ENCODE assay signal across 8 cellular contexts in the genomic region with DNA sequence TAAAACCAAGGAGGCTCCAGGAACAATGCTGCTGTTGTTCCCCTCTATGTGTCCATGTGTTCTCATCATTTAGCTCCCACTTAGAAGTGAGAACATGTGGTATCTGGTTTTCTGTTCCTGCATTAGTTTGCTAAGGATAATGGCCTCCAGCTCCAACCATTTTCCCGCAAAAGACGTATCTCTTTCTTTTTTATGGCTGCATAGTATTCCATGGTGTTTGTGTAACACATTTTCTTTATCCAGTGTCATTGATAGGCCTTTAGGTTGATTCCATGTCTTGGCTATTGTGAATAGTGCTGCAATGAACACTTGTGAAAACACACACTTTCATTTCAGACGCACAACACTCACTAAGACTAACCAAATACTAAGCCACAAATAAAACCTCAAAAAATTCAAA. TPM values are rescaled to one million over a fixed set of nuclear protein-coding genes. Genes with fewer than 3 reads are reported as not detected.
"Had no signal": no experiment of that assay in that cellular context is flagged by ENCODE, and none has a peak within 500 bp of the region (broad histone marks: within the 10 kb centered on the region; RNA-seq: fewer than 3 reads in every experiment).

No MANE protein-coding gene starts in this region.

RNA-seq across cellular contexts. Expression of gene PRSS50, which starts 21.9 kb away (rescaled TPM):
- total RNA-seq: OCI-LY7, PC-3, Peyer's patch, RPMI7951, SJCRH30, SJSA1, T-cell had no signal
- polyA plus RNA-seq: SK-N-SH had no signal

RNA-seq across cellular contexts. Expression of gene TMIE, which starts 38.4 kb away (rescaled TPM):
- total RNA-seq: OCI-LY7, RPMI7951, SJSA1 had no signal
